In genomic region chr11:1805525-1805924, GRCh38 we compare ENCODE assay signal across 1 cellular context.
TF ChIP-seq lines count a peak whose summit lies in the region.

No MANE protein-coding gene starts in this region.

TF ChIP-seq in H1, 55 proteins besides CTCF, POLR2A, EP300 and RAD21:
- no peak for TF ChIP-seq PHF8 (conservative IDR thresholded peaks at IDR 0.05; ENCODE audit: low read depth, low read length)
- no peak for TF ChIP-seq SUZ12 (IDR thresholded peaks at IDR 0.05; ENCODE audit: low read length)
- no peak for TF ChIP-seq HDAC6 (IDR thresholded peaks at IDR 0.05; ENCODE audit: low read depth, low read length)
- TF ChIP-seq KDM4A (IDR thresholded peaks at IDR 0.05; ENCODE audit: low read depth, low read length, severe bottlenecking) = no peak
- no peak for TF ChIP-seq SRF (IDR thresholded peaks at IDR 0.05; ENCODE audit: low read depth, low read length)
- TF ChIP-seq RXRA (IDR thresholded peaks at IDR 0.05; ENCODE audit: insufficient read depth, low read depth, low read length) = no peak
- TF ChIP-seq SIX5 (IDR thresholded peaks at IDR 0.05; ENCODE audit: low read depth, low read length) = no peak
- TF ChIP-seq RNF2 (IDR thresholded peaks at IDR 0.05; ENCODE audit: borderline replicate concordance, low read depth, low read length, missing control alignments, poor library complexity, severe bottlenecking) = no peak
- TF ChIP-seq POU5F1 (IDR thresholded peaks at IDR 0.05; ENCODE audit: low read depth, low read length) = no peak
- TF ChIP-seq GABPA (IDR thresholded peaks at IDR 0.05; ENCODE audit: borderline replicate concordance, insufficient read depth, low read length) = no peak
- no peak for TF ChIP-seq EZH2 (IDR thresholded peaks at IDR 0.05; ENCODE audit: low read depth, low read length, severe bottlenecking)
- no peak for TF ChIP-seq GTF2F1 (IDR thresholded peaks at IDR 0.05; ENCODE audit: borderline replicate concordance, low read depth, low read length)
- no peak for TF ChIP-seq USF2 (IDR thresholded peaks at IDR 0.05; ENCODE audit: low read length)
- TF ChIP-seq SAP30 (IDR thresholded peaks at IDR 0.05; ENCODE audit: insufficient read depth, insufficient replicate concordance, low read length) = no peak
- no peak for TF ChIP-seq YY1 (IDR thresholded peaks at IDR 0.05; ENCODE audit: low read depth, low read length)
- no peak for TF ChIP-seq KDM1A (IDR thresholded peaks at IDR 0.05; ENCODE audit: borderline replicate concordance, low read length)
- TF ChIP-seq EGR1 (IDR thresholded peaks at IDR 0.05; ENCODE audit: borderline replicate concordance, low read depth, low read length) = no peak
- TF ChIP-seq FOSL1 (IDR thresholded peaks at IDR 0.05; ENCODE audit: insufficient read depth, low read depth, low read length) = no peak
- no peak for TF ChIP-seq CBX8 (IDR thresholded peaks at IDR 0.05; ENCODE audit: borderline replicate concordance, low read depth, low read length)
- TF ChIP-seq BACH1 (IDR thresholded peaks at IDR 0.05; ENCODE audit: low read length) = no peak
